Comparison of ENCODE assay signal across 21 cellular contexts in genomic region chr20:25629816-25630499, GRCh38.
"Had no signal": no experiment of that assay in that cellular context is flagged by ENCODE, and none has a peak within 500 bp of the region (broad histone marks: within the 10 kb centered on the region; RNA-seq: fewer than 3 reads in every experiment).

No MANE protein-coding gene starts in this region.

- H3K4me3 Mint-ChIP-seq: mesothelial cell of epicardium; natural killer cell treated with Interleukin-12 subunit alpha and Interleukin-12 subunit beta and Interleukin-15 and Interleukin-18, amount 100 ng/mL, for 72 hours; neural progenitor cell; stimulated activated memory B cell treated with anti-CD40 and anti-IgM and Interleukin-4, amounts not matched to agents 10 μg/mL and 1 μg/mL and 100 μg/mL, for 72 hours had no signal

- H3K4me3 ChIP-seq: colonic mucosa, esophagus squamous epithelium, gastroesophageal sphincter, neural progenitor cell, ovary, right atrium auricular region, sigmoid colon had no signal

- H3K27me3 ChIP-seq: colonic mucosa, esophagus squamous epithelium, gastroesophageal sphincter, ovary, right atrium auricular region, sigmoid colon had no signal

- ATAC-seq: gastroesophageal sphincter; left lobe of liver; natural killer cell treated with Interleukin-12 subunit alpha and Interleukin-12 subunit beta and Interleukin-15 and Interleukin-18, amount 100 ng/mL, for 72 hours; stimulated activated memory B cell treated with anti-CD40 and anti-IgM and Interleukin-4, amounts not matched to agents 10 μg/mL and 1 μg/mL and 100 μg/mL, for 72 hours had no signal

- DNase-seq: colonic mucosa; dermis blood vessel endothelial cell; esophagus squamous epithelium; glutamatergic neuron; islet precursor cell; mammary epithelial cell; nucleus accumbens; ovary; sigmoid colon; small intestine; stimulated activated CD4-positive, alpha-beta T cell treated with anti-CD3 and anti-CD28 coated beads, Interleukin-12 subunit alpha, Interleukin-12 subunit beta, amount 100 ng/mL, for 4 hours; stimulated activated CD4-positive, alpha-beta T cell treated with anti-CD3 and anti-CD28 coated beads, Interleukin-4, amount 100 ng/mL, for 1 hour; stimulated activated CD8-positive, alpha-beta memory T cell treated with anti-CD3 and anti-CD28 coated beads, Interleukin-4, amount 100 ng/mL, for 48 hours; trophoblast cell had no signal

- H3K4me2 ChIP-seq: neural progenitor cell had no signal

- H3K36me3 ChIP-seq: colonic mucosa, ovary had no signal

- H2AFZ ChIP-seq: neural progenitor cell had no signal

- H3K27ac Mint-ChIP-seq: mesothelial cell of epicardium; natural killer cell treated with Interleukin-12 subunit alpha and Interleukin-12 subunit beta and Interleukin-15 and Interleukin-18, amount 100 ng/mL, for 72 hours; neural progenitor cell; stimulated activated memory B cell treated with anti-CD40 and anti-IgM and Interleukin-4, amounts not matched to agents 10 μg/mL and 1 μg/mL and 100 μg/mL, for 72 hours had no signal

- H3K9me3 Mint-ChIP-seq: natural killer cell treated with Interleukin-12 subunit alpha and Interleukin-12 subunit beta and Interleukin-15 and Interleukin-18, amount 100 ng/mL, for 72 hours had no signal

- H3K27ac ChIP-seq: colonic mucosa, esophagus squamous epithelium, gastroesophageal sphincter, neural progenitor cell, ovary, right atrium auricular region, sigmoid colon had no signal

- H3K27me3 Mint-ChIP-seq: natural killer cell treated with Interleukin-12 subunit alpha and Interleukin-12 subunit beta and Interleukin-15 and Interleukin-18, amount 100 ng/mL, for 72 hours; stimulated activated memory B cell treated with anti-CD40 and anti-IgM and Interleukin-4, amounts not matched to agents 10 μg/mL and 1 μg/mL and 100 μg/mL, for 72 hours had no signal

- H3K4me1 ChIP-seq: colonic mucosa, neural progenitor cell had no signal

- H3K4me1 Mint-ChIP-seq: mesothelial cell of epicardium; neural progenitor cell; stimulated activated memory B cell treated with anti-CD40 and anti-IgM and Interleukin-4, amounts not matched to agents 10 μg/mL and 1 μg/mL and 100 μg/mL, for 72 hours had no signal

- H3K9ac ChIP-seq: neural progenitor cell had no signal

- H3K9me3 ChIP-seq: colonic mucosa, esophagus squamous epithelium, gastroesophageal sphincter, ovary, right atrium auricular region, sigmoid colon had no signal
